Comparison of ENCODE assay signal across 8 cellular contexts in genomic region chr21:15695241-15695640, GRCh38.
"Had no signal": no experiment of that assay in that cellular context is flagged by ENCODE, and none has a peak within 500 bp of the region (broad histone marks: within the 10 kb centered on the region; RNA-seq: fewer than 3 reads in every experiment).

No MANE protein-coding gene starts in this region.

- H3K4me1 ChIP-seq: HAP-1 had no signal

- DNase-seq: GOT3, H7, KG1 had no signal

- H3K27ac ChIP-seq: HL-60 had no signal

- H3K4me3 ChIP-seq: HAP-1, K562 had no signal

- H3K36me3 ChIP-seq: HAP-1 had no signal

- ATAC-seq: HCT116, HepG2, K562 had no signal

- H3K9me3 ChIP-seq: HAP-1 had no signal
